Comparison of ENCODE assay signal across 18 cellular contexts in the genomic region with DNA sequence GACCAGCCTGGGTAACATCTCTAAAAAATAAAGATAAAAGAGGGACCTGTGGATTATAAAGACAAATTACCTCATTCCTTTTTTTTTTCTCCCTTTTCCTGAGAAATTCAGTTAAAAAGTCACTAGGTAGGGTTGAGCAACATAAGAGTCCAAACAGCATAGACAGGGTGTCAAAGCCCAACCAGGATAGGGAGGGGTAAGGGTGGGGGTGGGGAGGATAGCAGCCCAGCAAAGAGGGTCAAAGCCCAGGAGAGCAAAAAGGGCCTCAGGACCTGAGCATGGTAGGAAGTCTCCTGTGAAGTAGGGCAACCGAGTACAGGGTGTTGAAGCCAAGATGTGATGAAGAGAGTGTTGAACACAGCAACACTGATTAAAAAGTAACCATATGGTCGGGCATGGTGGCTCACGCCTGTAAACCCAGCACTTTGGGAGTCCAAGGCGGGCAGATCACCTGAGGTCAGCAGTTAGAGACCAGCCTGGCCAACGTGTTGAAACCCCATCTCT. TPM values are rescaled to one million over a fixed set of nuclear protein-coding genes. Genes with fewer than 3 reads are reported as not detected.
A peak's percentile ranks its signal among the peaks of the same experiment; 100 is the strongest.
DNase-seq lines count a peak whose midpoint lies in the region; ATAC-seq and TF ChIP-seq lines count a peak whose summit lies in the region.
"Had no signal": no experiment of that assay in that cellular context is flagged by ENCODE, and none has a peak within 500 bp of the region (broad histone marks: within the 10 kb centered on the region; RNA-seq: fewer than 3 reads in every experiment).

No MANE protein-coding gene starts in this region.

- DNase-seq in PC-3 (no peak), endodermal cell (no peak), T-helper 2 cell (no peak), foreskin fibroblast (no peak)
- no peak for DNase-seq in activated CD4-positive, alpha-beta T cell treated with anti-CD3 and anti-CD28 coated beads for 48 hours
- DNase-seq: activated CD4-positive, alpha-beta T cell treated with anti-CD3 and anti-CD28 coated beads, Interleukin-2, amount 50 U/mL, for 1 hour; activated gamma-delta T cell; CD8-positive, alpha-beta memory T cell; central memory CD4-positive, alpha-beta T cell; glutamatergic neuron; NCI-H2107; NCI-H524; SHP77 treated with DMSO at 0.1 percent for 48 hours; small intestine; stimulated activated CD4-positive, alpha-beta T cell treated with anti-CD3 and anti-CD28 coated beads, Interleukin-4, amount 100 ng/mL, for 24 hours; T-cell had no signal

- no TSS peak for BruUV-seq in PC-3 (replicated peaks; lab: Mats Ljungman, UMichigan)

- POLR2A ChIA-PET in PC-3 (lab: Charles Lee; ENCODE audit: unreplicated experiment): no interaction called here

- ATAC-seq in PC-3: no peak
- ATAC-seq: T-cell had no signal

- peak overlapping the region; percentile 48; the same call in 1 of the 2 replicates for H2AFZ ChIP-seq in PC-3 (ENCODE audit: low read length)

- no peaks in the 10 kb centered on the region for H3K27me3 Mint-ChIP-seq in endodermal cell (ENCODE audit: insufficient read depth)
- H3K27me3 Mint-ChIP-seq: CD8-positive, alpha-beta memory T cell; T-cell had no signal

- H3K36me3 Mint-ChIP-seq in endodermal cell (ENCODE audit: low read depth): no peaks in the 10 kb centered on the region
- H3K36me3 Mint-ChIP-seq: CD8-positive, alpha-beta memory T cell; T-cell had no signal

- H3K79me2 ChIP-seq in PC-3 (ENCODE audit: low read length): no peaks in the 10 kb centered on the region

- no peaks in the 10 kb centered on the region for H3K9me2 ChIP-seq in PC-3 (replicated peaks; ENCODE audit: low read length)

- no peak for TF ChIP-seq CTCF in PC-3 (conservative IDR thresholded peaks at IDR 0.05; ENCODE audit: low read depth, low read length)
- no peak for TF ChIP-seq CTCF in endodermal cell (conservative IDR thresholded peaks at IDR 0.05)
- no peak for TF ChIP-seq CTCF in foreskin fibroblast (IDR thresholded peaks at IDR 0.05; ENCODE audit: low read depth, low read length)

- intact Hi-C loops in PC-3 (cut with micrococcal nuclease): no loop called here

- H3K27ac ChIP-seq in PC-3 (ENCODE audit: low read length) (no peak overlapping the region), endodermal cell (ENCODE audit: low read depth, low read length) (peak overlapping the region; percentile 19), mesodermal cell (ENCODE audit: low read depth, low read length, severe bottlenecking) (peak overlapping the region; percentile 11), thymus (ENCODE audit: low read depth) (peak overlapping the region; percentile 21)

- H3K9ac ChIP-seq in PC-3 (ENCODE audit: low read length): no peak overlapping the region
- H3K9ac ChIP-seq in endodermal cell (ENCODE audit: extremely low read depth, low read length, poor library complexity, severe bottlenecking): peak overlapping the region; percentile 71

- H3K27ac Mint-ChIP-seq in endodermal cell: peak overlapping the region; percentile 96
- H3K27ac Mint-ChIP-seq: CD8-positive, alpha-beta memory T cell; T-cell had no signal

- H3K4me1 ChIP-seq in PC-3 (ENCODE audit: insufficient read depth, low read length) (peaks cover 16% of the 10 kb centered on the region), endodermal cell (ENCODE audit: control insufficient read depth, insufficient read depth, low read length) (peaks cover 15% of the 10 kb centered on the region), mesodermal cell (ENCODE audit: control insufficient read depth, insufficient read depth, low read length, poor library complexity, severe bottlenecking) (peaks cover 16% of the 10 kb centered on the region), thymus (ENCODE audit: control insufficient read depth, insufficient read depth, low read length) (peaks cover 4% of the 10 kb centered on the region)

- H3K4me3 ChIP-seq in PC-3 (ENCODE audit: low read length): no peak overlapping the region
- peak overlapping the region; percentile 24 for H3K4me3 ChIP-seq in endodermal cell (ENCODE audit: low read length)
- no peak overlapping the region for H3K4me3 ChIP-seq in mesodermal cell (ENCODE audit: extremely low read depth, insufficient read depth, low read length, poor library complexity, severe bottlenecking)
- no peak overlapping the region for H3K4me3 ChIP-seq in thymus (ENCODE audit: low read length)
- no peak overlapping the region for H3K4me3 ChIP-seq in foreskin fibroblast (ENCODE audit: low read depth in 1 of 2, low read length in 2 of 2)

- H3F3A ChIP-seq in PC-3 (ENCODE audit: low read length, unreplicated experiment): no peaks in the 10 kb centered on the region

- no peaks in the 10 kb centered on the region for H3K9me3 Mint-ChIP-seq in endodermal cell
- H3K9me3 Mint-ChIP-seq: CD8-positive, alpha-beta memory T cell; T-cell had no signal

- H3K4me2 ChIP-seq in PC-3 (ENCODE audit: low read length): peak overlapping the region; percentile 35; the same call in 1 of the 2 replicates

- peak overlapping the region; percentile 22 for H3K4me3 Mint-ChIP-seq in endodermal cell
- H3K4me3 Mint-ChIP-seq: T-cell had no signal

- peaks cover 50% of the 10 kb centered on the region for H3K4me1 Mint-ChIP-seq in endodermal cell

- no peaks in the 10 kb centered on the region for H3K9me3 ChIP-seq in PC-3 (ENCODE audit: low read length)
- peaks cover 4% of the 10 kb centered on the region for H3K9me3 ChIP-seq in endodermal cell (ENCODE audit: control insufficient read depth, low read length)
- H3K9me3 ChIP-seq in mesodermal cell (ENCODE audit: control insufficient read depth, low read length): no peaks in the 10 kb centered on the region
- no peaks in the 10 kb centered on the region for H3K9me3 ChIP-seq in thymus (ENCODE audit: control insufficient read depth)

- CTCF ChIA-PET in PC-3 (lab: Charles Lee): no interaction called here

- no peaks in the 10 kb centered on the region for H4K20me1 ChIP-seq in PC-3 (ENCODE audit: low read length)

- no peaks in the 10 kb centered on the region for H3K36me3 ChIP-seq in PC-3 (ENCODE audit: low read depth, low read length)
- no peaks in the 10 kb centered on the region for H3K36me3 ChIP-seq in endodermal cell (ENCODE audit: control insufficient read depth, insufficient read depth, low read length)
- no peaks in the 10 kb centered on the region for H3K36me3 ChIP-seq in mesodermal cell (ENCODE audit: control insufficient read depth, insufficient read depth, low read length)
- no peaks in the 10 kb centered on the region for H3K36me3 ChIP-seq in thymus (ENCODE audit: control insufficient read depth, insufficient read depth)

- H3K27me3 ChIP-seq in PC-3 (ENCODE audit: low read length) (no peaks in the 10 kb centered on the region), endodermal cell (ENCODE audit: control insufficient read depth, insufficient read depth, low read length, poor library complexity, severe bottlenecking) (no peaks in the 10 kb centered on the region), thymus (ENCODE audit: control insufficient read depth, insufficient read depth) (no peaks in the 10 kb centered on the region)

- 80 to 89% methylated on average over 5 of the region's 5 CpGs for WGBS in endodermal cell (ENCODE audit: insufficient coverage in 1 of 2, insufficient read length in 1 of 2), 2 experiments
- 81 to 90% methylated on average over 5 of the region's 5 CpGs for WGBS in mesodermal cell (ENCODE audit: insufficient coverage in 2 of 2), 2 experiments
- WGBS in thymus: 99% methylated on average over 5 of the region's 5 CpGs

RNA-seq across cellular contexts. Expression of a gene that starts 5.7 kb away (rescaled TPM):
- total RNA-seq in PC-3 (2014; rRNA removed) (14.8 and 23.1 TPM in 2 replicates), endodermal cell (10 to 100 TPM; 62.9 to 92.6 TPM)
- polyA plus RNA-seq in endodermal cell (2013, experiment 1 of 2): 29.4 TPM
- polyA plus RNA-seq in endodermal cell (2013, experiment 2 of 2): 31.1 TPM
- 54.7 TPM for polyA plus RNA-seq in mesodermal cell (2013, experiment 1 of 2)
- polyA plus RNA-seq in mesodermal cell (2013, experiment 2 of 2): 52.2 TPM
- 37.1 TPM for polyA plus RNA-seq in thymus
